11 cellular contexts compared by ENCODE assay signal in the genomic region with DNA sequence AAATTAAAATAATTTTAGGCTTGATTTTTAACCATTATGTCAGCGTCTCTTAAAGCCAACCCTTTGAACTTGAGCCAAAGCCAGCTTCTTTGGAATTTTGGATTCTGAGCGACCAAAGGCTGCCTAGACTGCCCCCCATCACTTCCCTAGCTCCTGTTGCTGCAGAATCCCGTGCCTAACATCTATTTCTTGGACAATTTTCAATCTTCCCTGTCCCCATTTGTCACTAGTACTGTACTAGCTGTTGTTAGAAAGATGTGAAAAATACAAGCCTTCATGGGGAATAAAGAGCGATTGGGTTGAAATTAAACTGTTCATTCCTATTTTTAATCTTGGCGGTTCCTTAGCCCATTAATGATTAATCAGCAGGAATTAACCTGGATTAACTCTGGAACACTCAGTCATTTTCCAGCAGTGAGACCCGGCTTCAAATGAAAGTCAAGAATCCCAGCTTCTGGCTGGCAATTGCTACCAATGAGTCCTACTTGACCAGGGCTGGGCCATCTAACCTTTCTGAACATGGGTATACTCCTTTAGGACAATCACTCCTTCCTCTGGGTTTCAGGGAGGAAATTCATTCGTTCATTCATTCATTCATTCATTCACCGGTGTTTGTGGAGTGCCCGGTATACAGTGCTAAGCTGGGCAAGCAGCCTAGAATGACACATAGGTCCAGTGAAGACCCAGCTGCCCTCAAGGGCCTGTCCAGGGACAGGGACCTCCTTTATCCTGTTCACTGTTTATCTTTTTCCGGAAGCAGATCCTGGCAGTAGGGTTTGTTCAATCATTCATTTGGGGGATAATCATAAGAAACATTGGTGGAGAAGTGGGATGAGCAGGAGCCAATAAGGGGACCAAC. TPM values are rescaled to one million over a fixed set of nuclear protein-coding genes. Genes with fewer than 3 reads are reported as not detected.
DNase-seq lines count a peak whose midpoint lies in the region; ATAC-seq and TF ChIP-seq lines count a peak whose summit lies in the region.
"Had no signal": no experiment of that assay in that cellular context is flagged by ENCODE, and none has a peak within 500 bp of the region (broad histone marks: within the 10 kb centered on the region; RNA-seq: fewer than 3 reads in every experiment).

No MANE protein-coding gene starts in this region.

- no peak overlapping the region for H3K27ac ChIP-seq in iPS-18a (ENCODE audit: low read length)
- no peak overlapping the region for H3K27ac ChIP-seq in vagina
- H3K27ac ChIP-seq: foreskin keratinocyte had no signal

- H3K9me3 Mint-ChIP-seq in activated T-cell treated with anti-CD3 and anti-CD28 coated beads, Interleukin-2, amount 50 U/mL, for 4 hours, result no peaks in the 10 kb centered on the region
- H3K9me3 Mint-ChIP-seq in activated T-cell treated with anti-CD3 and anti-CD28 coated beads, Interleukin-2, amount 50 U/mL, for 24 hours, result no peaks in the 10 kb centered on the region
- H3K9me3 Mint-ChIP-seq in stimulated activated effector memory CD8-positive, alpha-beta T cell treated with anti-CD3 and anti-CD28 coated beads, Interleukin-12 subunit alpha, Interleukin-12 subunit beta, amount 100 ng/mL, for 72 hours, result no peaks in the 10 kb centered on the region

- H3K4me1 Mint-ChIP-seq in activated T-cell treated with anti-CD3 and anti-CD28 coated beads, Interleukin-2, amount 50 U/mL, for 4 hours (ENCODE audit: low read depth), result peaks cover 18% of the 10 kb centered on the region
- peaks cover 22% of the 10 kb centered on the region for H3K4me1 Mint-ChIP-seq in activated T-cell treated with anti-CD3 and anti-CD28 coated beads, Interleukin-2, amount 50 U/mL, for 24 hours (ENCODE audit: low read depth)
- peaks cover 13% of the 10 kb centered on the region for H3K4me1 Mint-ChIP-seq in T-helper 17 cell
- H3K4me1 Mint-ChIP-seq in stimulated activated effector memory CD8-positive, alpha-beta T cell treated with anti-CD3 and anti-CD28 coated beads, Interleukin-12 subunit alpha, Interleukin-12 subunit beta, amount 100 ng/mL, for 72 hours, result peaks cover 24% of the 10 kb centered on the region

- no peak overlapping the region for H3K9ac ChIP-seq in iPS-18a (ENCODE audit: low read length)

- H3K4me3 Mint-ChIP-seq in activated T-cell treated with anti-CD3 and anti-CD28 coated beads, Interleukin-2, amount 50 U/mL, for 4 hours, result peak overlapping the region; percentile 53
- H3K4me3 Mint-ChIP-seq in activated T-cell treated with anti-CD3 and anti-CD28 coated beads, Interleukin-2, amount 50 U/mL, for 24 hours, result no peak overlapping the region
- peak overlapping the region; percentile 64 for H3K4me3 Mint-ChIP-seq in T-helper 17 cell
- H3K4me3 Mint-ChIP-seq in stimulated activated effector memory CD8-positive, alpha-beta T cell treated with anti-CD3 and anti-CD28 coated beads, Interleukin-12 subunit alpha, Interleukin-12 subunit beta, amount 100 ng/mL, for 72 hours, result peak overlapping the region; percentile 72

- no peak for DNase-seq in activated T-cell treated with anti-CD3 and anti-CD28 coated beads, Interleukin-2, amount 50 U/mL, for 4 hours
- no peak for DNase-seq in activated T-cell treated with anti-CD3 and anti-CD28 coated beads, Interleukin-2, amount 50 U/mL, for 24 hours
- DNase-seq in T-helper 17 cell (no peak), vagina (ENCODE audit: extremely low spot score in 2 of 2) (no peak), GM10248 (ENCODE audit: extremely low spot score) (no peak)
- no peak for DNase-seq in stimulated activated effector memory CD8-positive, alpha-beta T cell treated with anti-CD3 and anti-CD28 coated beads, Interleukin-12 subunit alpha, Interleukin-12 subunit beta, amount 100 ng/mL, for 72 hours (ENCODE audit: low spot score in 2 of 2)
- DNase-seq: left ventricle myocardium superior, thyroid gland had no signal

- no peak overlapping the region for H3K27ac Mint-ChIP-seq in activated T-cell treated with anti-CD3 and anti-CD28 coated beads, Interleukin-2, amount 50 U/mL, for 24 hours
- H3K27ac Mint-ChIP-seq in T-helper 17 cell, result no peak overlapping the region
- H3K27ac Mint-ChIP-seq in stimulated activated effector memory CD8-positive, alpha-beta T cell treated with anti-CD3 and anti-CD28 coated beads, Interleukin-12 subunit alpha, Interleukin-12 subunit beta, amount 100 ng/mL, for 72 hours, result no peak overlapping the region

- POLR2A ChIA-PET in GM10248 (lab: Yijun Ruan, JAX), result interaction anchor here (0.9 to 1.6 kb wide), 2 partner anchors 173 to 282 kb away, joined by 4 to 8 read pairs; no protein-coding TSS in a partner anchor

- H3K27me3 Mint-ChIP-seq in activated T-cell treated with anti-CD3 and anti-CD28 coated beads, Interleukin-2, amount 50 U/mL, for 4 hours (ENCODE audit: low read depth), result peaks cover 43% of the 10 kb centered on the region
- H3K27me3 Mint-ChIP-seq in activated T-cell treated with anti-CD3 and anti-CD28 coated beads, Interleukin-2, amount 50 U/mL, for 24 hours, result peaks cover 39% of the 10 kb centered on the region
- peaks cover 30% of the 10 kb centered on the region for H3K27me3 Mint-ChIP-seq in T-helper 17 cell

- intact Hi-C loops in vagina (cut with DNase I), result loop anchor here (5.0 to 10.0 kb wide), 4 partner anchors 111 to 284 kb away; a partner anchor contains a TSS

- peaks cover 13% of the 10 kb centered on the region for H3K4me1 ChIP-seq in iPS-18a (ENCODE audit: control insufficient read depth, low read depth, low read length)
- peaks cover 29% of the 10 kb centered on the region for H3K4me1 ChIP-seq in vagina

- H3K27me3 ChIP-seq in iPS-18a (ENCODE audit: control insufficient read depth, insufficient read depth, low read length) (no peaks in the 10 kb centered on the region), vagina (no peaks in the 10 kb centered on the region)
- H3K27me3 ChIP-seq: thyroid gland had no signal

- CTCF ChIA-PET in GM10248 (lab: Yijun Ruan, JAX), result interaction anchor here (1.0 to 7.1 kb wide), 47 partner anchors 9 to 317 kb away, joined by 3 to 57 read pairs (median 5); a partner anchor contains a TSS

- H3K36me3 ChIP-seq in iPS-18a (ENCODE audit: control insufficient read depth, low read depth, low read length) (peaks cover 4% of the 10 kb centered on the region), vagina (peaks cover 0 to 1% of the 10 kb centered on the region in 2 donors)
- H3K36me3 ChIP-seq: thyroid gland had no signal

- H3K4me3 ChIP-seq in iPS-18a (ENCODE audit: low read length), result peak overlapping the region; percentile 71
- no peak overlapping the region for H3K4me3 ChIP-seq in vagina

- no peaks in the 10 kb centered on the region for H3K36me3 Mint-ChIP-seq in activated T-cell treated with anti-CD3 and anti-CD28 coated beads, Interleukin-2, amount 50 U/mL, for 4 hours (ENCODE audit: insufficient read depth)
- peaks cover 12% of the 10 kb centered on the region for H3K36me3 Mint-ChIP-seq in activated T-cell treated with anti-CD3 and anti-CD28 coated beads, Interleukin-2, amount 50 U/mL, for 24 hours (ENCODE audit: low read depth)
- peaks cover 2% of the 10 kb centered on the region for H3K36me3 Mint-ChIP-seq in T-helper 17 cell (ENCODE audit: low read depth)
- peaks cover 11% of the 10 kb centered on the region for H3K36me3 Mint-ChIP-seq in stimulated activated effector memory CD8-positive, alpha-beta T cell treated with anti-CD3 and anti-CD28 coated beads, Interleukin-12 subunit alpha, Interleukin-12 subunit beta, amount 100 ng/mL, for 72 hours

- no peak for TF ChIP-seq CTCF in vagina (IDR thresholded peaks at IDR 0.05)
- no peak for TF ChIP-seq CTCF in GM10248 (IDR thresholded peaks at IDR 0.05; ENCODE audit: control extremely low read depth, extremely low read depth, low read depth, missing control alignments)

- no peak for TF ChIP-seq POLR2A in vagina (IDR thresholded peaks at IDR 0.05)

- no peaks in the 10 kb centered on the region for H3K9me3 ChIP-seq in T-helper 17 cell (ENCODE audit: control insufficient read depth, low read length, poor library complexity, severe bottlenecking)
- no peaks in the 10 kb centered on the region for H3K9me3 ChIP-seq in iPS-18a (ENCODE audit: control insufficient read depth, low read depth, low read length)
- no peaks in the 10 kb centered on the region for H3K9me3 ChIP-seq in vagina
- H3K9me3 ChIP-seq: thyroid gland had no signal

- ATAC-seq in activated T-cell treated with anti-CD3 and anti-CD28 coated beads, Interleukin-2, amount 50 U/mL, for 4 hours, result no peak
- ATAC-seq in T-helper 17 cell (no peak), GM19397 (IDR thresholded peaks at IDR 0.05; ENCODE audit: unreplicated experiment) (no peak)
- no peak for ATAC-seq in stimulated activated effector memory CD8-positive, alpha-beta T cell treated with anti-CD3 and anti-CD28 coated beads, Interleukin-12 subunit alpha, Interleukin-12 subunit beta, amount 100 ng/mL, for 72 hours

RNA-seq across cellular contexts. Expression of a gene that starts 1.4 kb away (rescaled TPM):
- 10 to 100 TPM; 25.5 to 32.3 (median 27.0) TPM for total RNA-seq in activated T-cell treated with anti-CD3 and anti-CD28 coated beads, Interleukin-2, amount 50 U/mL, for 4 hours
- 10 to 100 TPM; 31.4 to 37.8 TPM for total RNA-seq in T-helper 17 cell
- 79.8 TPM for total RNA-seq in vagina

RNA-seq across cellular contexts. Expression of a gene that starts 16.3 kb away (rescaled TPM):
- total RNA-seq in activated T-cell treated with anti-CD3 and anti-CD28 coated beads, Interleukin-2, amount 50 U/mL, for 4 hours, result not detected
- total RNA-seq in T-helper 17 cell (not detected), vagina (not detected)
- total RNA-seq: foreskin keratinocyte, left ventricle myocardium superior had no signal
